Comparison of ENCODE assay signal across 18 cellular contexts in genomic region chr3:189202583-189202982, GRCh38. TPM values are rescaled to one million over a fixed set of nuclear protein-coding genes. Genes with fewer than 3 reads are reported as not detected.
DNase-seq lines count a peak whose midpoint lies in the region; FAIRE-seq and TF ChIP-seq lines count a peak whose summit lies in the region.
"Had no signal": no experiment of that assay in that cellular context is flagged by ENCODE, and none has a peak within 500 bp of the region (broad histone marks: within the 10 kb centered on the region; RNA-seq: fewer than 3 reads in every experiment).

No MANE protein-coding gene starts in this region.

- H3K23me2 ChIP-seq in H1 (ENCODE audit: low read depth, low read length): no peaks in the 10 kb centered on the region; the same call in 1 of the 2 replicates

- no peak overlapping the region for H4K91ac ChIP-seq in H1 (replicated peaks; ENCODE audit: insufficient read length, low read length)

- 83% methylated on average over 6 of the region's 6 CpGs; no CpG with 5 or more reads in 1 of the 2 experiments for WGBS in H1 (ENCODE audit: extremely low coverage in 1 of 2, insufficient coverage in 1 of 2, insufficient read length in 1 of 2, insufficient replicate concordance in 2 of 2, low coverage in 1 of 2, low lambda C conversion rate in 2 of 2, missing lambda C conversion rate in 1 of 2), 2 experiments

- no peak overlapping the region for H2AFZ ChIP-seq in H1 (ENCODE audit: low read length)
- peak overlapping the region; percentile 50 for H2AFZ ChIP-seq in osteoblast (ENCODE audit: low read length)

- no peaks in the 10 kb centered on the region for H3K9me3 ChIP-seq in H1 (ENCODE audit: insufficient read depth in 2 of 2, low read depth in 1 of 2, low read length in 1 of 2)
- no peaks in the 10 kb centered on the region for H3K9me3 ChIP-seq in osteoblast (ENCODE audit: low read depth, low read length)
- H3K9me3 ChIP-seq in Peyer's patch: no peaks in the 10 kb centered on the region
- H3K9me3 ChIP-seq in breast epithelium: no peaks in the 10 kb centered on the region

- TF ChIP-seq CTCF in H1 (IDR thresholded peaks at IDR 0.05; ENCODE audit: control extremely low read depth in 1 of 3, insufficient read depth in 1 of 3, low read depth in 1 of 3, low read length in 3 of 3) (no peak), osteoblast (IDR thresholded peaks at IDR 0.05; ENCODE audit: extremely low read depth, low read depth, low read length) (no peak), Peyer's patch (IDR thresholded peaks at IDR 0.05) (no peak), breast epithelium (IDR thresholded peaks at IDR 0.05) (no peak)

- no peak overlapping the region for H3K4me3 ChIP-seq in H1 (ENCODE audit: extremely low read depth in 1 of 4, insufficient read depth in 2 of 4, low read depth in 3 of 4, low read length in 4 of 4)
- no peak overlapping the region for H3K4me3 ChIP-seq in osteoblast (ENCODE audit: insufficient read depth, low read length)
- H3K4me3 ChIP-seq in Peyer's patch: no peak overlapping the region
- no peak overlapping the region for H3K4me3 ChIP-seq in breast epithelium

- no peak overlapping the region for H3K14ac ChIP-seq in H1 (ENCODE audit: insufficient read length)

- intact Hi-C loops in breast epithelium (cut with DNase I; ENCODE audit: low total_unique reads): no loop called here

- H2BK120ac ChIP-seq in H1 (replicated peaks; ENCODE audit: low read depth, low read length): no peak overlapping the region

- POLR2A ChIA-PET in H1 (lab: Charles Lee; ENCODE audit: partially characterized antibody): no interaction called here

- no peak overlapping the region for H2BK5ac ChIP-seq in H1 (ENCODE audit: low read depth, low read length)

- peak overlapping the region; percentile 58; the same call in 1 of the 2 replicates for H4K8ac ChIP-seq in H1 (ENCODE audit: extremely low read depth, insufficient read depth, low read length)

- no peak for TF ChIP-seq EP300 in H1 (IDR thresholded peaks at IDR 0.05; ENCODE audit: borderline replicate concordance in 1 of 2, low read depth in 2 of 2, low read length in 2 of 2)

- no peak overlapping the region for H2AK5ac ChIP-seq in H1 (ENCODE audit: low read depth, low read length)

- no peak overlapping the region for H3K4ac ChIP-seq in H1 (replicated peaks; ENCODE audit: insufficient read length, low read depth, low read length)

- H3K23ac ChIP-seq in H1 (ENCODE audit: insufficient read length): no peak overlapping the region

- H4K20me1 ChIP-seq in H1 (replicated peaks in 1 of 2; ENCODE audit: control insufficient read depth in 1 of 2, insufficient read depth in 2 of 2, low read length in 2 of 2) (no peaks in the 10 kb centered on the region), osteoblast (ENCODE audit: insufficient read depth, low read length) (no peaks in the 10 kb centered on the region)

- no peaks in the 10 kb centered on the region for H3K79me2 ChIP-seq in H1 (ENCODE audit: control insufficient read depth in 1 of 2, insufficient read depth in 2 of 2, low read length in 2 of 2)
- no peaks in the 10 kb centered on the region for H3K79me2 ChIP-seq in osteoblast (ENCODE audit: insufficient read depth, low read length)

- H3K79me1 ChIP-seq in H1 (ENCODE audit: low read depth, low read length): no peaks in the 10 kb centered on the region

- H3K18ac ChIP-seq in H1 (ENCODE audit: extremely low read depth, low read length): no peak overlapping the region

- in situ Hi-C loops in SK-MEL-5 (cut with HindIII; ENCODE audit: low pct_unique_long_range_greater_than_20kb, low sequenced_read_pairs): no loop called here

- TF ChIP-seq POLR2A in H1 (IDR thresholded peaks at IDR 0.05; ENCODE audit: control extremely low read depth in 1 of 2, low read depth in 2 of 2, low read length in 2 of 2) (no peak), Peyer's patch (IDR thresholded peaks at IDR 0.05) (no peak), breast epithelium (IDR thresholded peaks at IDR 0.05) (no peak)

- H3K4me1 ChIP-seq in H1 (replicated peaks in 1 of 4; ENCODE audit: control insufficient read depth in 3 of 4, insufficient read depth in 4 of 4, low read length in 3 of 4) (peaks cover 0 to 3% (median 0%) of the 10 kb centered on the region in 4 experiments; a peak in 1 of 7 replicates), osteoblast (ENCODE audit: insufficient read depth, low read length) (no peaks in the 10 kb centered on the region), Peyer's patch (no peaks in the 10 kb centered on the region), breast epithelium (no peaks in the 10 kb centered on the region)

- H3K36me3 ChIP-seq in H1 (ENCODE audit: control insufficient read depth in 2 of 4, insufficient read depth in 4 of 4, low read length in 3 of 4) (no peaks in the 10 kb centered on the region), osteoblast (ENCODE audit: insufficient read depth, low read length) (no peaks in the 10 kb centered on the region), Peyer's patch (no peaks in the 10 kb centered on the region), breast epithelium (no peaks in the 10 kb centered on the region)

- CTCF ChIA-PET in H1 (lab: Charles Lee; ENCODE audit: partially characterized antibody): interaction anchor here (0.6 to 3.0 kb wide), 5 partner anchors 24 to 486 kb away, joined by 3 to 12 read pairs (median 3); no protein-coding TSS in a partner anchor

- no peak for FAIRE-seq in H1 (lab: Jason Lieb, UNC)
- FAIRE-seq: D721Med, G401.6 had no signal

- H3K56ac ChIP-seq in H1 (replicated peaks; ENCODE audit: insufficient read length, low read depth, low read length): no peak overlapping the region

- DNase-seq in LHCN-M2 (ENCODE audit: low read depth) (peak; percentile 3), SK-MEL-5 (ENCODE audit: low read depth, low spot score) (peak; percentile 43), H1 (ENCODE audit: low read depth in 1 of 2, low spot score in 2 of 2) (no peak), osteoblast (ENCODE audit: insufficient read length, low spot score, missing footprints) (peak; percentile 74), Peyer's patch (no peak), breast epithelium (ENCODE audit: low spot score in 2 of 2) (no peak)
- no peak for DNase-seq in activated CD4-positive, CD25-positive, alpha-beta regulatory T cell (lab: John Stamatoyannopoulos, UW)
- DNase-seq: ACHN; CD4-positive, alpha-beta T cell; DMS79 treated with DMSO at 0.1 percent for 48 hours; GOT3; KG1; NCI-H1105 treated with DMSO at 0.1 percent for 48 hours; NCI-H1930; NCI-H2171 treated with DMSO at 0.1 percent for 48 hours; NCI-H510A treated with DMSO at 0.1 percent for 48 hours had no signal

- H3K9ac ChIP-seq in H1 (replicated peaks in 1 of 4; ENCODE audit: extremely low read depth in 1 of 4, low read depth in 3 of 4, low read length in 3 of 4): no peak overlapping the region

- H2BK15ac ChIP-seq in H1 (ENCODE audit: low read length): no peak overlapping the region

- H3K4me2 ChIP-seq in H1 (ENCODE audit: insufficient read depth in 1 of 2, low read depth in 2 of 2, low read length in 2 of 2) (no peak overlapping the region), osteoblast (ENCODE audit: insufficient read depth, low read length) (peak overlapping the region; percentile 44)

- H2BK20ac ChIP-seq in H1 (ENCODE audit: low read length): no peak overlapping the region

- H3K27me3 ChIP-seq in H1 (replicated peaks in 1 of 4; ENCODE audit: control insufficient read depth in 3 of 4, extremely low read depth in 1 of 4, insufficient read depth in 3 of 4, low read length in 3 of 4) (no peaks in the 10 kb centered on the region), osteoblast (ENCODE audit: insufficient read depth, low read length) (peaks cover 5% of the 10 kb centered on the region), Peyer's patch (no peaks in the 10 kb centered on the region), breast epithelium (no peaks in the 10 kb centered on the region)

- TF ChIP-seq RAD21 in H1 (IDR thresholded peaks at IDR 0.05 in 1 of 2, conservative IDR thresholded peaks at IDR 0.05 in 1 of 2; ENCODE audit: low read depth in 2 of 2, low read length in 2 of 2): no peak

- no peak overlapping the region for H4K5ac ChIP-seq in H1 (ENCODE audit: insufficient read length, low read depth, low read length)

- no peak overlapping the region for H3K27ac ChIP-seq in H1 (ENCODE audit: low read depth, low read length)
- H3K27ac ChIP-seq in osteoblast (ENCODE audit: low read depth, low read length): no peak overlapping the region
- H3K27ac ChIP-seq in Peyer's patch: no peak overlapping the region
- H3K27ac ChIP-seq in breast epithelium: no peak overlapping the region

- H2BK12ac ChIP-seq in H1 (ENCODE audit: low read depth, low read length): no peak overlapping the region

TF ChIP-seq in H1, 55 proteins besides CTCF, POLR2A, EP300 and RAD21 (continues in another document):
- no peak for TF ChIP-seq TCF12 (IDR thresholded peaks at IDR 0.05; ENCODE audit: low read depth, low read length)
- TF ChIP-seq JUN (IDR thresholded peaks at IDR 0.05; ENCODE audit: low read depth, low read length): no peak
- no peak for TF ChIP-seq HDAC6 (IDR thresholded peaks at IDR 0.05; ENCODE audit: low read depth, low read length)
- no peak for TF ChIP-seq BRCA1 (IDR thresholded peaks at IDR 0.05; ENCODE audit: low read depth, low read length)
- TF ChIP-seq CEBPB (IDR thresholded peaks at IDR 0.05; ENCODE audit: low read depth, low read length): no peak
- TF ChIP-seq SP1 (IDR thresholded peaks at IDR 0.05; ENCODE audit: low read depth, low read length): no peak
- TF ChIP-seq CBX5 (IDR thresholded peaks at IDR 0.05; ENCODE audit: low read depth, low read length): no peak
- TF ChIP-seq TEAD4 (IDR thresholded peaks at IDR 0.05; ENCODE audit: low read depth, low read length): no peak
- TF ChIP-seq SRF (IDR thresholded peaks at IDR 0.05; ENCODE audit: low read depth, low read length): no peak

RNA-seq across cellular contexts. Expression of gene TPRG1, which starts 30.8 kb away (rescaled TPM):
- total RNA-seq in LHCN-M2 (2014; rRNA removed) (0.19 and 0.86 TPM in 2 replicates), osteoblast (3.5 and 6.5 TPM in 2 replicates), Peyer's patch (10 to 100 TPM in 1 of 4 donors, 1 to 10 TPM in 1, under 1 TPM in 1, not detected in 1; 0.66 to 23.1 (median 5.6) TPM), breast epithelium (10 to 100 TPM; 29.2 to 65.9 (median 31.9) TPM)
- 0.38 TPM for polyA plus RNA-seq in LHCN-M2 (2012)
- total RNA-seq in SK-MEL-5 (2014; rRNA removed; shearing (Covaris generic)): 0.45 TPM in 1 of 2 replicates, not detected in the other
- not detected in 2 replicates for polyA plus RNA-seq in SK-MEL-5 (2015; cell fraction: cytosol; rRNA removed)
- not detected in 2 replicates for polyA plus RNA-seq in SK-MEL-5 (2015; cell fraction: nucleus; rRNA removed)
- total RNA-seq in H1 (2021; fragmentation: NEBNext Ultra II Directional; extraction: Animal tissue kit (Norgen Biotek cat#: 25700)): 0.27 and 0.37 TPM in 2 replicates
- polyA plus RNA-seq in H1 (2011; rRNA removed): 0.11 and 0.47 TPM in 2 replicates
- 0.30 TPM for polyA plus RNA-seq in H1 (2011; cell fraction: cytosol; rRNA removed)
- 0.11 TPM for polyA plus RNA-seq in H1 (2011; cell fraction: nucleus; rRNA removed)
- polyA plus RNA-seq in H1 (2012, experiment 1 of 2): 0.45 to 0.57 TPM (median 0.56 TPM) in 3 of 4 replicates, not detected in the other
- not detected for polyA plus RNA-seq in H1 (2012, experiment 2 of 2)
- 0.28 TPM for polyA plus RNA-seq in H1 (2013, experiment 1 of 2)
- 0.22 TPM for polyA plus RNA-seq in H1 (2013, experiment 2 of 2)
- polyA minus RNA-seq in H1 (2011; rRNA and poly(A)+ RNA removed): 1.0 and 1.6 TPM in 2 replicates
- not detected for polyA minus RNA-seq in H1 (2011; cell fraction: cytosol; rRNA and poly(A)+ RNA removed)
- 8.0 TPM for polyA minus RNA-seq in H1 (2011; cell fraction: nucleus; rRNA and poly(A)+ RNA removed)

Comparison
In these comparisons a context has a peak if more than half of its experiments do, and no peak if none do; other contexts are left out.
1. DNase-seq: peak in LHCN-M2 (single experiment), SK-MEL-5 (single experiment) and osteoblast (single experiment); none in H1 (0 of 2), activated CD4-positive, CD25-positive, alpha-beta regulatory T cell (0 of 4), Peyer's patch (0 of 3) and breast epithelium (0 of 2).